ENCODE assay signal across 1 cellular context in genomic region chr9:27564685-27565084, GRCh38.
TF ChIP-seq lines count a peak whose summit lies in the region.

No MANE protein-coding gene starts in this region.

TF ChIP-seq in neural cell, 6 proteins besides CTCF, POLR2A, EP300 and RAD21 (continued from another document):
- TF ChIP-seq, protein P1, sequence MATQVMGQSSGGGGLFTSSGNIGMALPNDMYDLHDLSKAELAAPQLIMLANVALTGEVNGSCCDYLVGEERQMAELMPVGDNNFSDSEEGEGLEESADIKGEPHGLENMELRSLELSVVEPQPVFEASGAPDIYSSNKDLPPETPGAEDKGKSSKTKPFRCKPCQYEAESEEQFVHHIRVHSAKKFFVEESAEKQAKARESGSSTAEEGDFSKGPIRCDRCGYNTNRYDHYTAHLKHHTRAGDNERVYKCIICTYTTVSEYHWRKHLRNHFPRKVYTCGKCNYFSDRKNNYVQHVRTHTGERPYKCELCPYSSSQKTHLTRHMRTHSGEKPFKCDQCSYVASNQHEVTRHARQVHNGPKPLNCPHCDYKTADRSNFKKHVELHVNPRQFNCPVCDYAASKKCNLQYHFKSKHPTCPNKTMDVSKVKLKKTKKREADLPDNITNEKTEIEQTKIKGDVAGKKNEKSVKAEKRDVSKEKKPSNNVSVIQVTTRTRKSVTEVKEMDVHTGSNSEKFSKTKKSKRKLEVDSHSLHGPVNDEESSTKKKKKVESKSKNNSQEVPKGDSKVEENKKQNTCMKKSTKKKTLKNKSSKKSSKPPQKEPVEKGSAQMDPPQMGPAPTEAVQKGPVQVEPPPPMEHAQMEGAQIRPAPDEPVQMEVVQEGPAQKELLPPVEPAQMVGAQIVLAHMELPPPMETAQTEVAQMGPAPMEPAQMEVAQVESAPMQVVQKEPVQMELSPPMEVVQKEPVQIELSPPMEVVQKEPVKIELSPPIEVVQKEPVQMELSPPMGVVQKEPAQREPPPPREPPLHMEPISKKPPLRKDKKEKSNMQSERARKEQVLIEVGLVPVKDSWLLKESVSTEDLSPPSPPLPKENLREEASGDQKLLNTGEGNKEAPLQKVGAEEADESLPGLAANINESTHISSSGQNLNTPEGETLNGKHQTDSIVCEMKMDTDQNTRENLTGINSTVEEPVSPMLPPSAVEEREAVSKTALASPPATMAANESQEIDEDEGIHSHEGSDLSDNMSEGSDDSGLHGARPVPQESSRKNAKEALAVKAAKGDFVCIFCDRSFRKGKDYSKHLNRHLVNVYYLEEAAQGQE (IDR thresholded peaks at IDR 0.05; ENCODE audit: borderline replicate concordance): no peak
- no peak for TF ChIP-seq SMC3 (conservative IDR thresholded peaks at IDR 0.05; ENCODE audit: poor library complexity)
